1 cellular context compared by ENCODE assay signal in genomic region chr17:45060824-45061605, GRCh38.
TF ChIP-seq lines count a peak whose summit lies in the region.

Gene NMT1, plus strand, starts transcription at chr17:45061317. Its CDS starts 13 bp downstream, at chr17:45061330.

TF ChIP-seq in K562, 482 proteins besides CTCF, POLR2A, EP300 and RAD21 (continued from another document and continues in another):
- TF ChIP-seq RBFOX2 (IDR thresholded peaks at IDR 0.05; ENCODE audit: low read depth, low read length) = peak; percentile 95
- TF ChIP-seq SIN3B (IDR thresholded peaks at IDR 0.05; ENCODE audit: low read depth) = peak; percentile 98
- TF ChIP-seq ZFX (CRISPR knock-in tag; IDR thresholded peaks at IDR 0.05) = peak; percentile 95
- TF ChIP-seq ZKSCAN3 (CRISPR knock-in tag; IDR thresholded peaks at IDR 0.05) = no peak
- TF ChIP-seq POLR2AphosphoS5 (IDR thresholded peaks at IDR 0.05; ENCODE audit: control insufficient read depth, insufficient read depth, low read depth, low read length) = peak; percentile 90
- TF ChIP-seq ELF1 (tag; IDR thresholded peaks at IDR 0.05) = peak; percentile 99
- TF ChIP-seq ETV6 (IDR thresholded peaks at IDR 0.05; ENCODE audit: borderline replicate concordance in 1 of 2, low read depth in 2 of 2, low read length in 1 of 2) = no peak
- TF ChIP-seq ETV6 (CRISPR knock-in tag; IDR thresholded peaks at IDR 0.05; ENCODE audit: borderline replicate concordance) = no peak
- TF ChIP-seq TAF7 (tag; IDR thresholded peaks at IDR 0.05) = peak; percentile 99
- peak; percentile 99 for TF ChIP-seq PKNOX1 (IDR thresholded peaks at IDR 0.05)
- TF ChIP-seq MAFK (IDR thresholded peaks at IDR 0.05; ENCODE audit: low read length) = no peak
- TF ChIP-seq CGGBP1 (CRISPR knock-in tag; IDR thresholded peaks at IDR 0.05) = peak; percentile 75; the same call in 1 of the 2 replicates
- peak; percentile 94 for TF ChIP-seq MYC (IDR thresholded peaks at IDR 0.05; ENCODE audit: low read depth, low read length)
- TF ChIP-seq MYC (CRISPR knock-in tag; IDR thresholded peaks at IDR 0.05; ENCODE audit: borderline replicate concordance, low read depth) = no peak; the same call in 1 of the 2 replicates
- no peak for TF ChIP-seq FOXA1 (IDR thresholded peaks at IDR 0.05; ENCODE audit: borderline replicate concordance)
- peak; percentile 35; the same call in 1 of the 2 replicates for TF ChIP-seq TEAD4 (IDR thresholded peaks at IDR 0.05; ENCODE audit: low read length)
- TF ChIP-seq TEAD4 (CRISPR knock-in tag; IDR thresholded peaks at IDR 0.05; ENCODE audit: borderline replicate concordance) = no peak
- TF ChIP-seq ZNF184 (CRISPR knock-in tag; IDR thresholded peaks at IDR 0.05) = no peak
- no peak for TF ChIP-seq MCM3 (IDR thresholded peaks at IDR 0.05)
- TF ChIP-seq UBTF (IDR thresholded peaks at IDR 0.05; ENCODE audit: borderline replicate concordance in 1 of 2, low read depth in 2 of 2, low read length in 2 of 2) = no peak
- no peak for TF ChIP-seq NCOR1 (IDR thresholded peaks at IDR 0.05)
- TF ChIP-seq ZNF57 (CRISPR knock-in tag; IDR thresholded peaks at IDR 0.05) = no peak
- no peak for TF ChIP-seq SRSF1 (IDR thresholded peaks at IDR 0.05; ENCODE audit: low read depth, low read length)
- TF ChIP-seq STAT6 (CRISPR knock-in tag; IDR thresholded peaks at IDR 0.05) = no peak
- TF ChIP-seq KLF10 (CRISPR knock-in tag; IDR thresholded peaks at IDR 0.05) = no peak
- TF ChIP-seq NFE2 (IDR thresholded peaks at IDR 0.05; ENCODE audit: low read depth) = peak; percentile 45; the same call in 1 of the 2 replicates
- peak; percentile 37 for TF ChIP-seq SMAD4 (CRISPR knock-in tag; conservative IDR thresholded peaks at IDR 0.05)
- TF ChIP-seq CBFA2T2 (conservative IDR thresholded peaks at IDR 0.05) = no peak
- TF ChIP-seq FOS (IDR thresholded peaks at IDR 0.05; ENCODE audit: extremely low read depth, insufficient read length) = peak; percentile 97
- TF ChIP-seq JUNB (CRISPR knock-in tag; conservative IDR thresholded peaks at IDR 0.05) = no peak
- TF ChIP-seq TSC22D4 (tag; IDR thresholded peaks at IDR 0.05) = no peak
- no peak for TF ChIP-seq SNAPC5 (CRISPR knock-in tag; IDR thresholded peaks at IDR 0.05)
- TF ChIP-seq EZH2 (IDR thresholded peaks at IDR 0.05; ENCODE audit: borderline replicate concordance, low read depth, low read length) = no peak
- peak in 1 of 2 experiments; percentile 45; a peak in 2 of 4 replicates for TF ChIP-seq FOXK2 (conservative IDR thresholded peaks at IDR 0.05 in 1 of 2, IDR thresholded peaks at IDR 0.05 in 1 of 2; ENCODE audit: low read depth in 2 of 2)
- no peak for TF ChIP-seq POLR3A (IDR thresholded peaks at IDR 0.05; ENCODE audit: borderline replicate concordance, extremely low read depth, insufficient read depth, insufficient read length)
- TF ChIP-seq ZNF24 (IDR thresholded peaks at IDR 0.05) = no peak
- peak; percentile 99 for TF ChIP-seq NFYB (IDR thresholded peaks at IDR 0.05; ENCODE audit: extremely low read depth, insufficient read length)
- TF ChIP-seq NR0B1 (IDR thresholded peaks at IDR 0.05; ENCODE audit: partially characterized antibody) = no peak
- no peak for TF ChIP-seq NFIC (IDR thresholded peaks at IDR 0.05)
- 0 out of 2 replicates have a peak, but pooled peaks have one; percentile 22 for TF ChIP-seq ZNF41 (CRISPR knock-in tag; conservative IDR thresholded peaks at IDR 0.05)
- TF ChIP-seq ZNF584 (CRISPR knock-in tag; IDR thresholded peaks at IDR 0.05; ENCODE audit: low read depth) = no peak
- no peak for TF ChIP-seq PTTG1 (tag; IDR thresholded peaks at IDR 0.05; ENCODE audit: low read depth)
- peak; percentile 55 for TF ChIP-seq GMEB1 (CRISPR knock-in tag; IDR thresholded peaks at IDR 0.05)
- peak; percentile 92 for TF ChIP-seq ETS1 (conservative IDR thresholded peaks at IDR 0.05; ENCODE audit: control insufficient read depth, low read depth, low read length)
- peak; percentile 25 for TF ChIP-seq BRD9 (IDR thresholded peaks at IDR 0.05; ENCODE audit: low read depth, partially characterized antibody)
- TF ChIP-seq ZKSCAN1 (IDR thresholded peaks at IDR 0.05; ENCODE audit: low read depth, low read length) = 0 out of 2 replicates have a peak, but pooled peaks have one; percentile 45
- no peak for TF ChIP-seq THRA (IDR thresholded peaks at IDR 0.05)
- TF ChIP-seq ZBTB7A (IDR thresholded peaks at IDR 0.05; ENCODE audit: borderline replicate concordance, control insufficient read depth, low read depth, low read length) = peak; percentile 100
- peak; percentile 99 for TF ChIP-seq ZNF143 (CRISPR knock-in tag; IDR thresholded peaks at IDR 0.05)
- no peak for TF ChIP-seq NBN (IDR thresholded peaks at IDR 0.05; ENCODE audit: low read depth)
- no peak for TF ChIP-seq PHB2 (IDR thresholded peaks at IDR 0.05; ENCODE audit: low read depth)
- no peak for TF ChIP-seq ZNF655 (CRISPR knock-in tag; IDR thresholded peaks at IDR 0.05)
- TF ChIP-seq LEF1 (IDR thresholded peaks at IDR 0.05) = no peak
- TF ChIP-seq ZNF121 (CRISPR knock-in tag; conservative IDR thresholded peaks at IDR 0.05) = no peak
- no peak for TF ChIP-seq NCOA4 (IDR thresholded peaks at IDR 0.05; ENCODE audit: partially characterized antibody)
